ENCODE assay signal across 8 cellular contexts in the genomic region with DNA sequence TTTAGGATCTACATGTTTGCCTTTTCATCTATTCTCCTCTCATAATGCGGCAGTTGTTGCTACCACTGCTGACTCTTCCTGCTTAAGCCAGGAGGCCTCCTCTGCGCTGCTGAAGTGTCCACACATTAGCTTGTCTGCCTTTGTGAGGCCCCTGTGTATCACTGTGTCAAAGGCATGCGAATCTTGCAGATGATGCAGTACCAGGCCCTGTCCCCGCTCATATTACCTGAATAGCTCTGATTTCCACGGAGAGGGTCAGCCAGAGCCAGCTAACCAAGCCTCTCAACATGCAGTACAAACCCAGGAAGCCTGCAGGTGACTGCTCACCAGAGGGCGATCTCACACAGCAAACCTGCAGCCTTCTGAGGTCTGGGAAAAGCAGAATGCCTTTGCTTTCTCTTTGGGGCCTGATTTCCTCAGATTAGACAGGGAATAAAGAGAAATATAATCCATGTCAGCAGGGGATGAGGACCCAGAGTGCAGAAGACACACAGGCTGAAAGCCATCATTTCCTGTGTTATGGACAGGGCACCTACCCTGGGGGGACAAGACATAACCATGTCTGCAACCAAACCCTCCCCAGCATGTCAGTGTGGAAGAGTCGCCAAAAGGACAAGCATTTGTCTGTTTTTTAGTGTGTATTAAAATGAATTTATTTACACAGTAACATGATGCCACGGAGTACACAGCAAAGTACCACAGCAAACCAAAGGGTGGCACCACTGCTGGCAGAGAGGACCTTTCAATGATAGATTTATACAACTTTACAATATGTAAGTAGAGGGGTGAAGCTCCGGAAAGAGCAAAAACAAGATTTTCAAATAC. TPM values are rescaled to one million over a fixed set of nuclear protein-coding genes. Genes with fewer than 3 reads are reported as not detected.
A peak's percentile ranks its signal among the peaks of the same experiment; 100 is the strongest.
DNase-seq lines count a peak whose midpoint lies in the region; ATAC-seq and TF ChIP-seq lines count a peak whose summit lies in the region.

No MANE protein-coding gene starts in this region.

- H3K4me1 ChIP-seq in mesendoderm (ENCODE audit: control insufficient read depth, low read depth, low read length), result no peaks in the 10 kb centered on the region
- H3K4me1 ChIP-seq in thyroid gland, result peaks cover 14 to 25% of the 10 kb centered on the region in 2 donors

- no peak overlapping the region for H4K8ac ChIP-seq in mesendoderm (ENCODE audit: low read depth, low read length)

- no peaks in the 10 kb centered on the region for H3K27me3 ChIP-seq in WERI-Rb-1 (ENCODE audit: insufficient read depth, low read depth, severe bottlenecking)
- no peaks in the 10 kb centered on the region for H3K27me3 ChIP-seq in mesendoderm (ENCODE audit: insufficient read depth, low read length, poor library complexity)
- no peaks in the 10 kb centered on the region for H3K27me3 ChIP-seq in thyroid gland

- no peak overlapping the region for H2BK15ac ChIP-seq in mesendoderm (replicated peaks; ENCODE audit: low read depth)

- no peak overlapping the region for H2BK5ac ChIP-seq in mesendoderm (ENCODE audit: low read length)

- no peak overlapping the region for H3K18ac ChIP-seq in mesendoderm (ENCODE audit: low read length)

- TF ChIP-seq POLR2A in thyroid gland (IDR thresholded peaks at IDR 0.05), result no peak

- H4K5ac ChIP-seq in mesendoderm (ENCODE audit: low read length), result no peak overlapping the region

- no peak overlapping the region for H3K4me3 ChIP-seq in WERI-Rb-1 (ENCODE audit: low read depth, low read length)
- H3K4me3 ChIP-seq in mesendoderm (ENCODE audit: low read length), result no peak overlapping the region
- H3K4me3 ChIP-seq in thyroid gland (replicated peaks in 1 of 3), result no peak overlapping the region

- no peak overlapping the region for H3K23ac ChIP-seq in mesendoderm (ENCODE audit: low read length)

- peak; percentile 90 for TF ChIP-seq CTCF in WERI-Rb-1 (IDR thresholded peaks at IDR 0.05; ENCODE audit: low read depth, low read length)
- TF ChIP-seq CTCF in thyroid gland (IDR thresholded peaks at IDR 0.05), result peak in 4 of 6 experiments; percentile 27 to 67 (median 60)

- H3K79me1 ChIP-seq in mesendoderm (ENCODE audit: low read length), result no peaks in the 10 kb centered on the region

- DNase-seq in SHP77 (lab: John Stamatoyannopoulos, UW) (peak; percentile 40 to 64), SHP77 treated with DMSO at 0.1 percent for 48 hours (lab: John Stamatoyannopoulos, UW) (no peak), NCI-H146 treated with DMSO at 0.1 percent for 48 hours (lab: John Stamatoyannopoulos, UW; ENCODE audit: unreplicated experiment) (peak; percentile 9), WERI-Rb-1 (peak; percentile 76), mesendoderm (peak; percentile 74), thyroid gland (peak; percentile 65 to 73)
- DNase-seq in effector CD8-positive, alpha-beta T cell (lab: John Stamatoyannopoulos, UW), result peak; percentile 2

- H3K36me3 ChIP-seq in WERI-Rb-1, result no peaks in the 10 kb centered on the region
- H3K36me3 ChIP-seq in mesendoderm (ENCODE audit: control insufficient read depth, insufficient read depth, low read length), result no peaks in the 10 kb centered on the region
- H3K36me3 ChIP-seq in thyroid gland, result no peaks in the 10 kb centered on the region

- H3K79me2 ChIP-seq in mesendoderm (ENCODE audit: control insufficient read depth, insufficient read depth, low read length), result no peaks in the 10 kb centered on the region

- no peak overlapping the region for H3K9ac ChIP-seq in mesendoderm (ENCODE audit: low read length)

- no peak for ATAC-seq in GM21423 (IDR thresholded peaks at IDR 0.05; ENCODE audit: unreplicated experiment)

- intact Hi-C loops in thyroid gland (cut with DNase I), result loop anchor here (10.0 kb wide), 1 partner anchor 83 kb away; no protein-coding TSS in a partner anchor

- WGBS in mesendoderm (ENCODE audit: extremely low coverage, insufficient coverage, low lambda C conversion rate), result no CpG with 5 or more reads among the region's 9 CpGs
- WGBS in thyroid gland, 2 donors, result 47 to 52% methylated on average over 8 to 9 of the region's 9 CpGs

- no peak overlapping the region for H2AK5ac ChIP-seq in mesendoderm (ENCODE audit: low read length)

- no peak overlapping the region for H3K4ac ChIP-seq in mesendoderm (ENCODE audit: low read depth, low read length)

- H3K4me2 ChIP-seq in mesendoderm (ENCODE audit: low read length), result no peak overlapping the region

- H2BK120ac ChIP-seq in mesendoderm (ENCODE audit: low read depth, low read length), result no peak overlapping the region

- no peak overlapping the region for H3K56ac ChIP-seq in mesendoderm (ENCODE audit: low read length)

- H3K9me3 ChIP-seq in WERI-Rb-1 (ENCODE audit: severe bottlenecking) (no peaks in the 10 kb centered on the region), thyroid gland (no peaks in the 10 kb centered on the region)

- no peak overlapping the region for H3K27ac ChIP-seq in WERI-Rb-1
- no peak overlapping the region for H3K27ac ChIP-seq in mesendoderm (ENCODE audit: low read depth, low read length)
- peak overlapping the region in 1 of 3 donors; percentile 45 for H3K27ac ChIP-seq in thyroid gland

RNA-seq across cellular contexts. Expression of a gene that starts 36.8 kb away (rescaled TPM):
- polyA plus RNA-seq in mesendoderm (2013, experiment 1 of 2), result 89.3 TPM
- polyA plus RNA-seq in mesendoderm (2013, experiment 2 of 2), result 88.4 TPM
- total RNA-seq in thyroid gland, result 100 to 1,000 TPM; 330 to 637 (median 593) TPM
